ENCODE assay signal across 8 cellular contexts in the genomic region with DNA sequence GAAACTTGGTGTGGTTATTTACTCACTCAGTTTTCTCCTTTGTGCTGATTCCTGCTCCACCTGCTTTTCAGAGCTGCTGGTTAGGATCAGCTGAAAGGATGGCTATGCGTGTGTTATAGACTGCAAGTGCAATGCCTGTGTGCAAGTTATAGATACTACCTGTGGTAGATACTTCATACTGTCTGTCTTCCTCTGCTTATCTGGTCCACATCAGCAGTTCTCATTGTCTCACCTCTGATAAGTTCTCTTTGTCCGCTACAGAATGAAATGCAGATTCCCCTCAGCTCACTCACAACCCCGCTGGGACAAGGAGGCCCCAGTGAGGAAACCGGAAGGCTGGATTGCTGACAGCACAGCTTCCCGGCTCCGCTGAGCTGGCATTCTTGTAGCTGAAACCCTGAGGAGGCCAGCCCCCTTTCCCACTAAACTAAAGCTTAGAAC. TPM values are rescaled to one million over a fixed set of nuclear protein-coding genes. Genes with fewer than 3 reads are reported as not detected.
DNase-seq lines count a peak whose midpoint lies in the region; ATAC-seq and TF ChIP-seq lines count a peak whose summit lies in the region.

No MANE protein-coding gene starts in this region.

- WGBS in heart left ventricle, 4 donors, result 35 to 53% (median 47%) methylated on average over 6 of the region's 6 CpGs

- H3K27ac ChIP-seq in heart left ventricle, result peak overlapping the region in 9 of 12 donors; percentile 0 to 92 (median 52)

- no peaks in the 10 kb centered on the region for H3K9me3 Mint-ChIP-seq in activated T-helper 17 cell treated with anti-CD3 and anti-CD28 coated beads, Interleukin-2, amount 50 U/mL, for 72 hours
- no peaks in the 10 kb centered on the region for H3K9me3 Mint-ChIP-seq in Caco-2 (ENCODE audit: unreplicated experiment)

- CTCF ChIA-PET in Caco-2 (lab: Charles Lee), result no interaction called here

- TF ChIP-seq CTCF in heart left ventricle (IDR thresholded peaks at IDR 0.05) (no peak), Caco-2 (IDR thresholded peaks at IDR 0.05; ENCODE audit: insufficient read depth in 1 of 2, low read depth in 1 of 2, low read length in 1 of 2, severe bottlenecking in 1 of 2, unreplicated experiment in 1 of 2) (no peak)

- no TSS peak for BruUV-seq in Caco-2 (replicated peaks; lab: Mats Ljungman, UMichigan)

- intact Hi-C loops in heart left ventricle (cut with DNase I), result no loop called here
- intact Hi-C loops in Caco-2 (cut with micrococcal nuclease; ENCODE audit: unreplicated experiment), result no loop called here

- H3K27me3 ChIP-seq in heart left ventricle (no peaks in the 10 kb centered on the region), Caco-2 (replicated peaks; ENCODE audit: control insufficient read depth, insufficient read depth, low read length) (no peaks in the 10 kb centered on the region)

- no peak for TF ChIP-seq POLR2A in heart left ventricle (IDR thresholded peaks at IDR 0.05)

- DNase-seq in ELR (ENCODE audit: low read depth) (peak; percentile 75), heart left ventricle (peak; percentile 51 to 82 (median 81)), pulmonary artery endothelial cell (ENCODE audit: low read depth, low spot score) (peak; percentile 27), Caco-2 (no peak)
- DNase-seq in activated CD4-positive, CD25-positive, alpha-beta regulatory T cell (lab: John Stamatoyannopoulos, UW), result no peak

- peaks cover 21% of the 10 kb centered on the region for H3K27me3 Mint-ChIP-seq in activated T-helper 17 cell treated with anti-CD3 and anti-CD28 coated beads, Interleukin-2, amount 50 U/mL, for 72 hours
- no peaks in the 10 kb centered on the region for H3K27me3 Mint-ChIP-seq in Caco-2 (ENCODE audit: insufficient read depth, unreplicated experiment)

- H3K9me3 ChIP-seq in heart left ventricle, result no peaks in the 10 kb centered on the region
- no peaks in the 10 kb centered on the region for H3K9me3 ChIP-seq in Caco-2

- H3K4me3 Mint-ChIP-seq in activated T-helper 17 cell treated with anti-CD3 and anti-CD28 coated beads, Interleukin-2, amount 50 U/mL, for 72 hours, result no peak overlapping the region
- H3K4me3 Mint-ChIP-seq in Caco-2 (ENCODE audit: unreplicated experiment), result no peak overlapping the region

- H3K4me3 ChIP-seq in heart left ventricle, result peak overlapping the region in 3 of 12 donors; percentile 6 to 40 (median 10)
- H3K4me3 ChIP-seq in Caco-2 (ENCODE audit: low read depth, low read length), result no peak overlapping the region

- peaks cover 0 to 86% (median 20%) of the 10 kb centered on the region in 12 donors for H3K4me1 ChIP-seq in heart left ventricle
- no peaks in the 10 kb centered on the region for H3K4me1 ChIP-seq in Caco-2

- peak overlapping the region; percentile 23 for H3K27ac Mint-ChIP-seq in activated T-helper 17 cell treated with anti-CD3 and anti-CD28 coated beads, Interleukin-2, amount 50 U/mL, for 72 hours
- no peak overlapping the region for H3K27ac Mint-ChIP-seq in Caco-2 (ENCODE audit: unreplicated experiment)

- peak; percentile 18 for ATAC-seq in activated T-helper 17 cell treated with anti-CD3 and anti-CD28 coated beads, Interleukin-2, amount 50 U/mL, for 72 hours (replicated peaks)
- ATAC-seq in heart left ventricle (peak in 3 of 4 donors; percentile 60 to 71 (median 67)), HG02970 (IDR thresholded peaks at IDR 0.05; ENCODE audit: low FRiP score, unreplicated experiment) (no peak), HG02571 (IDR thresholded peaks at IDR 0.05; ENCODE audit: unreplicated experiment) (no peak)

- H3K36me3 ChIP-seq in heart left ventricle (no peaks in the 10 kb centered on the region), Caco-2 (ENCODE audit: control insufficient read depth, insufficient read depth, low read length) (no peaks in the 10 kb centered on the region)

- peaks cover 5% of the 10 kb centered on the region for H3K4me1 Mint-ChIP-seq in activated T-helper 17 cell treated with anti-CD3 and anti-CD28 coated beads, Interleukin-2, amount 50 U/mL, for 72 hours
- no peaks in the 10 kb centered on the region for H3K4me1 Mint-ChIP-seq in Caco-2 (ENCODE audit: low read depth, unreplicated experiment)

- POLR2A ChIA-PET in Caco-2 (lab: Charles Lee), result interaction anchor here (0.5 kb wide), 1 partner anchor 135 kb away, joined by 4 read pairs; no protein-coding TSS in a partner anchor

- H3K36me3 Mint-ChIP-seq in activated T-helper 17 cell treated with anti-CD3 and anti-CD28 coated beads, Interleukin-2, amount 50 U/mL, for 72 hours (ENCODE audit: low read depth), result no peaks in the 10 kb centered on the region
- no peaks in the 10 kb centered on the region for H3K36me3 Mint-ChIP-seq in Caco-2 (ENCODE audit: insufficient read depth, unreplicated experiment)

RNA-seq across cellular contexts. Expression of a gene that starts 37.5 kb away (rescaled TPM):
- total RNA-seq in activated T-helper 17 cell treated with anti-CD3 and anti-CD28 coated beads, Interleukin-2, amount 50 U/mL, for 72 hours, result not detected
- 100 to 1,000 TPM in 1 of 9 donors, 10 to 100 TPM in 7, 1 to 10 TPM in 1; 8.1 to 163 (median 36.6) TPM for total RNA-seq in heart left ventricle
- 10 to 100 TPM in 1 of 2 donors, 1 to 10 TPM in 1; 8.5 to 15.5 TPM for polyA plus RNA-seq in heart left ventricle
- total RNA-seq in pulmonary artery endothelial cell, result 0.81 and 2.2 TPM in 2 replicates
- not detected in 2 replicates for total RNA-seq in Caco-2 (2022)

Comparison
In these comparisons a context has a peak if more than half of its experiments do, and no peak if none do; other contexts are left out.
1. DNase-seq: peak in ELR (single experiment), heart left ventricle (5 of 5) and pulmonary artery endothelial cell (single experiment); none in activated CD4-positive, CD25-positive, alpha-beta regulatory T cell (0 of 4) and Caco-2 (0 of 2).
2. ATAC-seq: peak in activated T-helper 17 cell treated with anti-CD3 and anti-CD28 coated beads, Interleukin-2, amount 50 U/mL, for 72 hours (single experiment) and heart left ventricle (3 of 4); none in HG02970 (single experiment) and HG02571 (single experiment).